ENCODE assay signal across 8 cellular contexts in the genomic region with DNA sequence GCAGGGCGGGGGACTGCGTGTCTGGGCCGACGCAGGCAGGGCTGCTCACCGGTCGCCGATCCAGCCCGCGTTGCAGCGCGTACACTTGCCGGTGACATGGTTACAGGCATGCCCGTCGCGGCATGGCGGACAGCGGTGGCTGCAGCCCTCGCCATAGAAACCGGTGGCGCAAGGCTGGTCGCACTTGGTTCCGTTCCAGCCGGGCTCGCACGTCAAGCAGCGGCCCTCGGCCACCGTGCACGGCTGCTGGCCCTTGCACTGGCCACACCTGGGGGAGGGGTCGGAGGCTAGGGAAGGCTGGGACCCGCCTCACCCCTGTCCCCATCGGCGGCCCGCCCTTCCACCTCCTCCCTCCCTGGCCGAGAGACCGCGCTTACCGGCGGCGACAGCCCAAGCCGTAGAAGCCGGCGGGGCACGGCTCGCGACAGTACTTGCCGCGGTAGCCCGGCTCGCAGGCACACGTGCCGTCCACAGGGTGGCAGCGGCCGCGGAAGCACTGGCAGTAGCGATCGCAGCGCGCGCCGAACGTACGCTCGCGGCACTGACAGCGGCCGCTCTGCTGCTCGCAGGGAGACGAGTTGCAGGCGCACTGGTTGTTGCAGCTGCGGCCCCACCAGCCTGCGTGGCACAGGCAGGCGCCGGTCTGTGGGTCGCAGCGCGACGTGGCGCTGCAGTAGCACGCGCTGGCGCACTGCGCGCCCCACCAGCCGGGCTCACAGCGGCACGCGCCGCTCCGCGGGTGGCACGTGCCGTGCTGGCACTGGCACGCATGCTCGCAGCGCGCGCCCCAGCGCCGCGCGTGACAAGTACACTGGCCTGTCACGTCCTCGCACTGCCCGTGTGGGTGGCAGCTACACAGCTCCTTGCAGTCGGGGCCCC. TPM values are rescaled to one million over a fixed set of nuclear protein-coding genes. Genes with fewer than 3 reads are reported as not detected.
DNase-seq lines count a peak whose midpoint lies in the region; ATAC-seq and TF ChIP-seq lines count a peak whose summit lies in the region.

No MANE protein-coding gene starts in this region.

- H3K9me3 ChIP-seq in neural progenitor cell (ENCODE audit: low read depth), result no peaks in the 10 kb centered on the region
- H3K9me3 ChIP-seq in vagina, result no peaks in the 10 kb centered on the region

- no peak for ATAC-seq in GM21423 (IDR thresholded peaks at IDR 0.05; ENCODE audit: unreplicated experiment)

- peak overlapping the region; percentile 23 for H3K4me3 Mint-ChIP-seq in activated CD4-positive, alpha-beta memory T cell treated with anti-CD3 and anti-CD28 coated beads for 36 hours
- peak overlapping the region; percentile 72 for H3K4me3 Mint-ChIP-seq in neural progenitor cell

- peaks cover 46% of the 10 kb centered on the region for H3K27me3 Mint-ChIP-seq in activated CD4-positive, alpha-beta memory T cell treated with anti-CD3 and anti-CD28 coated beads for 36 hours
- H3K27me3 Mint-ChIP-seq in neural progenitor cell (ENCODE audit: insufficient read depth, low read depth), result peaks cover 48% of the 10 kb centered on the region

- H2AFZ ChIP-seq in neural progenitor cell (replicated peaks), result no peak overlapping the region

- H3K4me1 Mint-ChIP-seq in activated CD4-positive, alpha-beta memory T cell treated with anti-CD3 and anti-CD28 coated beads for 36 hours (ENCODE audit: low read depth), result peaks cover 14% of the 10 kb centered on the region
- peaks cover 16% of the 10 kb centered on the region for H3K4me1 Mint-ChIP-seq in neural progenitor cell

- H3K4me3 ChIP-seq in epithelial cell of esophagus (ENCODE audit: low read length) (peak overlapping the region; percentile 3), neural progenitor cell (peak overlapping the region; percentile 42), vagina (peak overlapping the region; percentile 21 to 42)

- H3K27me3 ChIP-seq in neural progenitor cell, result peaks cover 90% of the 10 kb centered on the region
- no peaks in the 10 kb centered on the region for H3K27me3 ChIP-seq in vagina

- POLR2A ChIA-PET in activated CD4-positive, alpha-beta memory T cell treated with anti-CD3 and anti-CD28 coated beads for 36 hours (lab: Charles Lee), result no interaction called here

- DNase-seq in AG20443 (ENCODE audit: low spot score) (peak; percentile 64), Kasumi-1 (lab: John Stamatoyannopoulos, UW) (peak; percentile 34 to 60), epithelial cell of esophagus (ENCODE audit: low read depth) (peak; percentile 70), neural progenitor cell (ENCODE audit: low spot score) (peak; percentile 93), vagina (ENCODE audit: extremely low spot score in 2 of 2) (no peak), COLO829 (ENCODE audit: low spot score) (no peak)
- peak; percentile 71 for DNase-seq in activated CD4-positive, alpha-beta memory T cell treated with anti-CD3 and anti-CD28 coated beads for 36 hours

- no peak overlapping the region for H3K9ac ChIP-seq in neural progenitor cell

- no peaks in the 10 kb centered on the region for H3K36me3 Mint-ChIP-seq in activated CD4-positive, alpha-beta memory T cell treated with anti-CD3 and anti-CD28 coated beads for 36 hours
- H3K36me3 Mint-ChIP-seq in neural progenitor cell, result peaks cover 10% of the 10 kb centered on the region

- H3K27ac ChIP-seq in neural progenitor cell (no peak overlapping the region), vagina (no peak overlapping the region)

- peak; percentile 29 for TF ChIP-seq CTCF in epithelial cell of esophagus (IDR thresholded peaks at IDR 0.05; ENCODE audit: insufficient read depth, low read depth, low read length, missing control alignments)
- TF ChIP-seq CTCF in neural progenitor cell (IDR thresholded peaks at IDR 0.05), result peak; percentile 54
- no peak for TF ChIP-seq CTCF in vagina (IDR thresholded peaks at IDR 0.05)

- peak overlapping the region; percentile 80 for H3K4me2 ChIP-seq in neural progenitor cell

- H3K4me1 ChIP-seq in neural progenitor cell (no peaks in the 10 kb centered on the region), vagina (peaks cover 52% of the 10 kb centered on the region)

- no peaks in the 10 kb centered on the region for H3K36me3 ChIP-seq in neural progenitor cell
- no peaks in the 10 kb centered on the region for H3K36me3 ChIP-seq in vagina

- intact Hi-C loops in activated CD4-positive, alpha-beta memory T cell treated with anti-CD3 and anti-CD28 coated beads for 36 hours (cut with micrococcal nuclease), result no loop called here
- intact Hi-C loops in vagina (cut with DNase I), result no loop called here

- H3K9me3 Mint-ChIP-seq in activated CD4-positive, alpha-beta memory T cell treated with anti-CD3 and anti-CD28 coated beads for 36 hours, result no peaks in the 10 kb centered on the region
- H3K9me3 Mint-ChIP-seq in neural progenitor cell, result peaks cover 2% of the 10 kb centered on the region

- no peaks in the 10 kb centered on the region for H3K79me2 ChIP-seq in neural progenitor cell (ENCODE audit: low read depth)

- CTCF ChIA-PET in activated CD4-positive, alpha-beta memory T cell treated with anti-CD3 and anti-CD28 coated beads for 36 hours (lab: Charles Lee), result interaction anchor here (0.9 to 2.8 kb wide), 4 partner anchors 12 to 141 kb away, joined by 3 to 20 read pairs (median 3); no protein-coding TSS in a partner anchor

- H4K20me1 ChIP-seq in neural progenitor cell (ENCODE audit: low read depth), result peaks cover 75% of the 10 kb centered on the region

- no peak for TF ChIP-seq POLR2A in vagina (IDR thresholded peaks at IDR 0.05)

- H3K27ac Mint-ChIP-seq in activated CD4-positive, alpha-beta memory T cell treated with anti-CD3 and anti-CD28 coated beads for 36 hours, result no peak overlapping the region
- H3K27ac Mint-ChIP-seq in neural progenitor cell, result no peak overlapping the region

- H3F3A ChIP-seq in neural progenitor cell (ENCODE audit: low read depth), result peaks cover 10% of the 10 kb centered on the region

RNA-seq across cellular contexts. Expression of a gene that starts 6.7 kb away (rescaled TPM):
- under 1 TPM; 0.43 to 0.70 TPM for total RNA-seq in activated CD4-positive, alpha-beta memory T cell treated with anti-CD3 and anti-CD28 coated beads for 36 hours
- total RNA-seq in neural progenitor cell (ENCODE audit: low replicate concordance), result 0.22 and 3.9 TPM in 2 replicates
- total RNA-seq in vagina, result 32.2 TPM

RNA-seq across cellular contexts. Expression of a gene that starts 36.9 kb away (rescaled TPM):
- total RNA-seq in activated CD4-positive, alpha-beta memory T cell treated with anti-CD3 and anti-CD28 coated beads for 36 hours, result 1 to 10 TPM; 6.8 to 9.0 TPM
- 19.4 and 54.0 TPM in 2 replicates for total RNA-seq in neural progenitor cell (ENCODE audit: low replicate concordance)
- 11.0 TPM for total RNA-seq in vagina

Comparison
In these comparisons a context has a peak if more than half of its experiments do, and no peak if none do; other contexts are left out.
1. DNase-seq: peak in AG20443 (single experiment), Kasumi-1 (2 of 2), activated CD4-positive, alpha-beta memory T cell treated with anti-CD3 and anti-CD28 coated beads for 36 hours (single experiment), epithelial cell of esophagus (single experiment) and neural progenitor cell (single experiment); none in vagina (0 of 2) and COLO829 (single experiment).
2. CTCF ChIP-seq: peak in epithelial cell of esophagus (single experiment) and neural progenitor cell (single experiment); none in vagina (0 of 3).
3. Peak in every context shown above with its lines, with median percentiles within 50 percentile points of each other: H3K4me3 ChIP-seq.